ENCODE assay signal across 20 cellular contexts in the genomic region with DNA sequence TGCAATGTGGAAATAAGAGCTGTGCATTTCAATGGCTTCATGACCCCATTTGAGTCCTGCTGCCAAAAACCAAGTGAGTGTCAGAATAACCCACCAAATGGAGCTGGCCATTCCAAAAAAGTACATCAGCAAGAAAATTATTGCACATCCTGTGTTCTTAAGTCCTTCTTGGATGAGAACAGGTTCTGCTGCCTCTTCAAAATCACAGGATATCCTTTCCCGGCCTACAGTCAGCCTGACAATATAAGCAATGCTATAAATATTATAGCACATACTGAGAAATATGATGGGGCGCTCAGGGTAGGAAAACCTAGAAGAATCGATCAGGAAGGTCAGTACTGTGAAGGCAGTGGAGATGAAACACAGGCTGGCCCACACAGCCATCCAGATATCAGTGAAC. TPM values are rescaled to one million over a fixed set of nuclear protein-coding genes. Genes with fewer than 3 reads are reported as not detected.
DNase-seq lines count a peak whose midpoint lies in the region; ATAC-seq and TF ChIP-seq lines count a peak whose summit lies in the region.
"Had no signal": no experiment of that assay in that cellular context is flagged by ENCODE, and none has a peak within 500 bp of the region (broad histone marks: within the 10 kb centered on the region; RNA-seq: fewer than 3 reads in every experiment).

No MANE protein-coding gene starts in this region.

- no peak overlapping the region for H3K9ac ChIP-seq in muscle layer of colon (ENCODE audit: low read length)

- POLR2A ChIA-PET in naive thymus-derived CD8-positive, alpha-beta T cell (lab: Charles Lee) = no interaction called here

- no peak overlapping the region for H3K27ac Mint-ChIP-seq in endothelial cell (ENCODE audit: unreplicated experiment)
- no peak overlapping the region for H3K27ac Mint-ChIP-seq in naive thymus-derived CD8-positive, alpha-beta T cell
- H3K27ac Mint-ChIP-seq: activated naive CD8-positive, alpha-beta T cell treated with anti-CD3 and anti-CD28 coated beads, Interleukin-2, amount 10 ng/mL, durations not matched to agents 7 days and 5 days; activated T-cell treated with anti-CD3 and anti-CD28 coated beads, Interleukin-2, amount 50 U/mL, for 72 hours; CD8-positive, alpha-beta memory T cell; dendritic cell treated with granulocyte-macrophage colony-stimulating factor and Interleukin-4, amounts not matched to agents 40 ng/mL and 50 ng/mL, for 4 days had no signal

- TF ChIP-seq CTCF in VCaP (conservative IDR thresholded peaks at IDR 0.05) (no peak), endothelial cell (IDR thresholded peaks at IDR 0.05; ENCODE audit: unreplicated experiment) (no peak), thyroid gland (IDR thresholded peaks at IDR 0.05) (no peak)

- intact Hi-C loops in thyroid gland (cut with DNase I) = no loop called here

- H3K4me1 Mint-ChIP-seq in endothelial cell (ENCODE audit: unreplicated experiment) = peaks cover 66% of the 10 kb centered on the region
- H3K4me1 Mint-ChIP-seq in naive thymus-derived CD8-positive, alpha-beta T cell = peaks cover 8 to 24% (median 15%) of the 10 kb centered on the region in 4 donors

- 82 to 83% methylated on average over 3 of the region's 3 CpGs for WGBS in thyroid gland, 2 donors

- ATAC-seq in naive thymus-derived CD8-positive, alpha-beta T cell = no peak
- ATAC-seq in HG03520 (IDR thresholded peaks at IDR 0.05; ENCODE audit: unreplicated experiment) = no peak
- ATAC-seq: activated T-cell treated with anti-CD3 and anti-CD28 coated beads, Interleukin-2, amount 50 U/mL, for 72 hours had no signal

- H3K27me3 ChIP-seq in muscle layer of colon (ENCODE audit: control insufficient read depth in 1 of 2, insufficient read depth in 2 of 2, low read length in 2 of 2) = no peaks in the 10 kb centered on the region
- H3K27me3 ChIP-seq in thyroid gland = no peaks in the 10 kb centered on the region

- H3K27ac ChIP-seq in VCaP (peak overlapping the region; percentile 94), muscle layer of colon (ENCODE audit: low read depth, low read length) (peak overlapping the region; percentile 59), thyroid gland (peak overlapping the region in 2 of 3 donors; percentile 7 to 61)

- no peak for TF ChIP-seq POLR2A in thyroid gland (IDR thresholded peaks at IDR 0.05)

- H3K9me3 ChIP-seq in muscle layer of colon (ENCODE audit: low read length) (no peaks in the 10 kb centered on the region), thyroid gland (no peaks in the 10 kb centered on the region)

- H3K36me3 ChIP-seq in muscle layer of colon (ENCODE audit: insufficient read depth, low read length) = peaks cover 37% of the 10 kb centered on the region
- H3K36me3 ChIP-seq in thyroid gland = peaks cover 0 to 4% of the 10 kb centered on the region in 2 donors

- H3K4me3 ChIP-seq in muscle layer of colon (ENCODE audit: low read depth in 1 of 2, low read length in 2 of 2) (peak overlapping the region in 1 of 2 donors; percentile 80), thyroid gland (replicated peaks in 1 of 3) (peak overlapping the region in 1 of 3 donors; percentile 99)

- H3K27me3 Mint-ChIP-seq in endothelial cell (ENCODE audit: unreplicated experiment) = peaks cover 14% of the 10 kb centered on the region
- peaks cover 13 to 46% (median 36%) of the 10 kb centered on the region in 5 donors for H3K27me3 Mint-ChIP-seq in naive thymus-derived CD8-positive, alpha-beta T cell

- DNase-seq in endothelial cell (ENCODE audit: low spot score) (no peak), thyroid gland (no peak), SKM-1 (lab: John Stamatoyannopoulos, UW; ENCODE audit: unreplicated experiment) (no peak), NCI-H1048 (lab: John Stamatoyannopoulos, UW) (no peak)
- DNase-seq in naive thymus-derived CD8-positive, alpha-beta T cell = no peak
- DNase-seq: activated naive CD8-positive, alpha-beta T cell treated with anti-CD3 and anti-CD28 coated beads, Interleukin-2, amount 10 ng/mL, durations not matched to agents 7 days and 5 days; activated T-cell treated with anti-CD3 and anti-CD28 coated beads, Interleukin-2, amount 50 U/mL, for 72 hours; CD8-positive, alpha-beta memory T cell; DMS79 treated with DMSO at 0.1 percent for 48 hours; foreskin melanocyte; GOT3; NCI-H146; NCI-H2171; NCI-H69; substantia nigra; SW 1271 had no signal

- no peaks in the 10 kb centered on the region for H3K9me3 Mint-ChIP-seq in endothelial cell (ENCODE audit: unreplicated experiment)
- no peaks in the 10 kb centered on the region for H3K9me3 Mint-ChIP-seq in naive thymus-derived CD8-positive, alpha-beta T cell
- H3K9me3 Mint-ChIP-seq: activated naive CD8-positive, alpha-beta T cell treated with anti-CD3 and anti-CD28 coated beads, Interleukin-2, amount 10 ng/mL, durations not matched to agents 7 days and 5 days; activated T-cell treated with anti-CD3 and anti-CD28 coated beads, Interleukin-2, amount 50 U/mL, for 72 hours; CD8-positive, alpha-beta memory T cell; dendritic cell treated with granulocyte-macrophage colony-stimulating factor and Interleukin-4, amounts not matched to agents 40 ng/mL and 50 ng/mL, for 4 days had no signal

- H3K4me1 ChIP-seq in muscle layer of colon (ENCODE audit: insufficient read depth, low read length) = peaks cover 62% of the 10 kb centered on the region
- H3K4me1 ChIP-seq in thyroid gland = peaks cover 24 to 26% of the 10 kb centered on the region in 2 donors

- H3K36me3 Mint-ChIP-seq in endothelial cell (ENCODE audit: low read depth, unreplicated experiment) = peaks cover 61% of the 10 kb centered on the region
- peaks cover 0 to 2% (median 0%) of the 10 kb centered on the region in 3 donors for H3K36me3 Mint-ChIP-seq in naive thymus-derived CD8-positive, alpha-beta T cell
- H3K36me3 Mint-ChIP-seq: activated naive CD8-positive, alpha-beta T cell treated with anti-CD3 and anti-CD28 coated beads, Interleukin-2, amount 10 ng/mL, durations not matched to agents 7 days and 5 days had no signal

- peak overlapping the region; percentile 85 for H3K4me3 Mint-ChIP-seq in endothelial cell (ENCODE audit: unreplicated experiment)
- H3K4me3 Mint-ChIP-seq in naive thymus-derived CD8-positive, alpha-beta T cell = no peak overlapping the region
- H3K4me3 Mint-ChIP-seq: activated naive CD8-positive, alpha-beta T cell treated with anti-CD3 and anti-CD28 coated beads, Interleukin-2, amount 10 ng/mL, durations not matched to agents 7 days and 5 days; activated T-cell treated with anti-CD3 and anti-CD28 coated beads, Interleukin-2, amount 50 U/mL, for 72 hours; dendritic cell treated with granulocyte-macrophage colony-stimulating factor and Interleukin-4, amounts not matched to agents 40 ng/mL and 50 ng/mL, for 4 days had no signal

RNA-seq across cellular contexts. Expression of a gene that starts 3.5 kb away (rescaled TPM):
- total RNA-seq in endothelial cell (ENCODE audit: unreplicated experiment) (71.5 TPM), thyroid gland (10 to 100 TPM; 32.9 to 70.8 (median 48.0) TPM)
- total RNA-seq in naive thymus-derived CD8-positive, alpha-beta T cell = not detected
- not detected for polyA plus RNA-seq in naive thymus-derived CD8-positive, alpha-beta T cell
- polyA plus RNA-seq: CD8-positive, alpha-beta memory T cell had no signal

Comparison
In these comparisons a context has a peak if more than half of its experiments do, and no peak if none do; other contexts are left out.
1. H3K27ac ChIP-seq: peak in every context shown above with its lines; median percentile 94 in VCaP; 59 in muscle layer of colon; 34 in thyroid gland.
2. RNA of a gene that starts 3.5 kb away (total RNA-seq): 71.5 TPM in endothelial cell (single experiment) and 32.9 to 70.8 TPM in thyroid gland; not detected in naive thymus-derived CD8-positive, alpha-beta T cell; every median in the first group is over 10 times any median in the second.